8 cellular contexts compared by ENCODE assay signal in genomic region chr11:57476883-57477506, GRCh38. TPM values are rescaled to one million over a fixed set of nuclear protein-coding genes. Genes with fewer than 3 reads are reported as not detected.
A peak's percentile ranks its signal among the peaks of the same experiment; 100 is the strongest.
DNase-seq lines count a peak whose midpoint lies in the region; ATAC-seq and TF ChIP-seq lines count a peak whose summit lies in the region.

No MANE protein-coding gene starts in this region.

- no peaks in the 10 kb centered on the region; the same call in 1 of the 2 replicates for H3K4me1 ChIP-seq in SJCRH30
- H3K4me1 ChIP-seq in mesodermal cell (ENCODE audit: control insufficient read depth, insufficient read depth, low read length, poor library complexity, severe bottlenecking), result no peaks in the 10 kb centered on the region

- peak; percentile 66 for ATAC-seq in HG02885 (IDR thresholded peaks at IDR 0.05; ENCODE audit: poor library complexity, unreplicated experiment)

- peak; percentile 99 for DNase-seq in 8988T
- DNase-seq in GM13977 (ENCODE audit: low spot score), result peak; percentile 84
- peak in 1 of 2 experiments; percentile 45 for DNase-seq in SJCRH30
- no peak for DNase-seq in dorsolateral prefrontal cortex
- DNase-seq in SHP77 (lab: John Stamatoyannopoulos, UW), result no peak
- DNase-seq in cerebellar cortex (ENCODE audit: low spot score), result no peak

- TF ChIP-seq CTCF in GM13977 (IDR thresholded peaks at IDR 0.05; ENCODE audit: extremely low read depth, insufficient read depth, missing control alignments) (peak; percentile 71), dorsolateral prefrontal cortex (IDR thresholded peaks at IDR 0.05 in 54 of 56, conservative IDR thresholded peaks at IDR 0.05 in 2 of 56; ENCODE audit: low read depth in 1 of 56, partially characterized antibody in 56 of 56) (peak in 10 of 56 donors; percentile 4 to 38 (median 16))

- peak overlapping the region; percentile 27 for H3K4me3 ChIP-seq in SJCRH30
- peak overlapping the region; percentile 6 to 63 (median 44) for H3K4me3 ChIP-seq in dorsolateral prefrontal cortex
- H3K4me3 ChIP-seq in mesodermal cell (ENCODE audit: extremely low read depth, insufficient read depth, low read length, poor library complexity, severe bottlenecking), result peak overlapping the region; percentile 26

- H3K36me3 ChIP-seq in SJCRH30 (no peaks in the 10 kb centered on the region), mesodermal cell (ENCODE audit: control insufficient read depth, insufficient read depth, low read length) (no peaks in the 10 kb centered on the region)

- intact Hi-C loops in dorsolateral prefrontal cortex (cut with DNase I), result no loop called here

- H3K27ac ChIP-seq in SJCRH30 (no peak overlapping the region), dorsolateral prefrontal cortex (peak overlapping the region in 19 of 59 donors; percentile 14 to 68 (median 43)), mesodermal cell (ENCODE audit: low read depth, low read length, severe bottlenecking) (no peak overlapping the region)

- H3K9me3 ChIP-seq in SJCRH30 (replicated peaks), result no peaks in the 10 kb centered on the region
- H3K9me3 ChIP-seq in mesodermal cell (ENCODE audit: control insufficient read depth, low read length), result no peaks in the 10 kb centered on the region

- 19 to 25% methylated on average over 15 to 16 of the region's 17 CpGs for WGBS in mesodermal cell (ENCODE audit: insufficient coverage in 2 of 2), 2 experiments

- H3K27me3 ChIP-seq in SJCRH30, result peaks cover 27% of the 10 kb centered on the region
- H3K27me3 ChIP-seq in dorsolateral prefrontal cortex, result peaks cover 0 to 57% (median 4%) of the 10 kb centered on the region in 45 donors

- in situ Hi-C loops in GM13977 (cut with MboI; ENCODE audit: low pct_unique_long_range_greater_than_20kb, low sequenced_read_pairs, unreplicated experiment), result no loop called here

RNA-seq across cellular contexts. Expression of gene RTN4RL2, which starts 16.7 kb away (rescaled TPM):
- 0.26 and 0.35 TPM in 2 replicates for total RNA-seq in SJCRH30 (2014; rRNA removed; shearing (Covaris generic))
- 10 to 100 TPM in 119 of 120 experiments, 1 to 10 TPM in 1; 8.1 to 75.2 (median 32.4) TPM for total RNA-seq in dorsolateral prefrontal cortex
- polyA plus RNA-seq in mesodermal cell (2013, experiment 1 of 2), result 2.5 TPM
- 1.9 TPM for polyA plus RNA-seq in mesodermal cell (2013, experiment 2 of 2)

RNA-seq across cellular contexts. Expression of gene SLC43A1, which starts 38.5 kb away (rescaled TPM):
- total RNA-seq in SJCRH30 (2014; rRNA removed; shearing (Covaris generic)), result 8.8 and 9.5 TPM in 2 replicates
- 10 to 100 TPM in 11 of 120 experiments, 1 to 10 TPM in 109; 2.9 to 12.3 (median 6.9) TPM for total RNA-seq in dorsolateral prefrontal cortex
- polyA plus RNA-seq in mesodermal cell (2013, experiment 1 of 2), result 11.1 TPM
- 8.5 TPM for polyA plus RNA-seq in mesodermal cell (2013, experiment 2 of 2)

RNA-seq across cellular contexts. Expression of gene SLC43A3, which starts 50.1 kb away (rescaled TPM):
- total RNA-seq in SJCRH30 (2014; rRNA removed; shearing (Covaris generic)), result 0.12 TPM in 1 of 2 replicates, not detected in the other
- 10 to 100 TPM in 13 of 120 experiments, 1 to 10 TPM in 107; 2.5 to 22.1 (median 6.5) TPM for total RNA-seq in dorsolateral prefrontal cortex
- polyA plus RNA-seq in mesodermal cell (2013, experiment 1 of 2), result 19.2 TPM
- 14.5 TPM for polyA plus RNA-seq in mesodermal cell (2013, experiment 2 of 2)

RNA-seq across cellular contexts. Expression of gene TIMM10, which starts 53.6 kb away (rescaled TPM):
- 93.2 and 147 TPM in 2 replicates for total RNA-seq in SJCRH30 (2014; rRNA removed; shearing (Covaris generic))
- 10 to 100 TPM; 26.5 to 76.2 (median 48.8) TPM for total RNA-seq in dorsolateral prefrontal cortex
- polyA plus RNA-seq in mesodermal cell (2013, experiment 1 of 2), result 40.7 TPM
- polyA plus RNA-seq in mesodermal cell (2013, experiment 2 of 2), result 41.4 TPM

Comparison
In these comparisons a context has a peak if more than half of its experiments do, and no peak if none do; other contexts are left out.
1. DNase-seq: peak in 8988T (single experiment) and GM13977 (single experiment); none in dorsolateral prefrontal cortex (0 of 10), SHP77 (0 of 2) and cerebellar cortex (single experiment).
2. Peak in every context shown above with its lines, with median percentiles within 50 percentile points of each other: H3K4me3 ChIP-seq.